In genomic region chr9:19102631-19103345, GRCh38 we compare ENCODE assay signal across 8 cellular contexts. TPM values are rescaled to one million over a fixed set of nuclear protein-coding genes. Genes with fewer than 3 reads are reported as not detected.
DNase-seq lines count a peak whose midpoint lies in the region; ATAC-seq, FAIRE-seq and TF ChIP-seq lines count a peak whose summit lies in the region.

TSS of gene HAUS6 (minus strand) at chr9:19102904. CDS start at chr9:19102651, 253 bp downstream.

- peaks cover 49% of the 10 kb centered on the region for H3K79me2 ChIP-seq in OCI-LY3 (ENCODE audit: low read length)

- no peak for TF ChIP-seq CTCF in OCI-LY3 (IDR thresholded peaks at IDR 0.05; ENCODE audit: low read depth, low read length)

- DNase-seq in DMS 273 treated with DMSO at 0.1 percent for 48 hours (lab: John Stamatoyannopoulos, UW) (peak; percentile 86), HuH-7 (ENCODE audit: low spot score) (peak; percentile 70)
- peak; percentile 86 for DNase-seq in activated CD8-positive, alpha-beta memory T cell treated with anti-CD3 and anti-CD28 coated beads, Interleukin-2, amount 50 U/mL, for 48 hours
- peak; percentile 76 to 87 for DNase-seq in stimulated activated CD8-positive, alpha-beta memory T cell treated with anti-CD3 and anti-CD28 coated beads, Interleukin-15, amount 100 ng/mL, for 4 hours (ENCODE audit: low read depth in 2 of 2)

- FAIRE-seq in endometrium (lab: Jason Lieb, UNC): peak; percentile 93

- H3K27ac ChIP-seq in OCI-LY3 (ENCODE audit: low read length) (peak within 1 kb of the TSS; percentile 66), mesodermal cell (ENCODE audit: low read depth, low read length, severe bottlenecking) (peak within 1 kb of the TSS; percentile 41)

- H3K4me3 ChIP-seq in OCI-LY3 (ENCODE audit: low read length) (peak within 1 kb of the TSS; percentile 92), mesodermal cell (ENCODE audit: extremely low read depth, insufficient read depth, low read length, poor library complexity, severe bottlenecking) (peak within 1 kb of the TSS; percentile 89)

- peaks cover 6% of the 10 kb centered on the region for H3K4me1 ChIP-seq in OCI-LY3 (ENCODE audit: low read length)
- peaks cover 5% of the 10 kb centered on the region for H3K4me1 ChIP-seq in mesodermal cell (ENCODE audit: control insufficient read depth, insufficient read depth, low read length, poor library complexity, severe bottlenecking)

- WGBS in mesodermal cell (ENCODE audit: insufficient coverage in 2 of 2), 2 experiments: 11 to 16% methylated on average over 23 to 39 of the region's 46 CpGs

- H3K4me2 ChIP-seq in OCI-LY3 (ENCODE audit: low read length): peak within 1 kb of the TSS; percentile 89

- no peaks in the 10 kb centered on the region for H3K9me3 ChIP-seq in OCI-LY3 (ENCODE audit: insufficient read depth, low read length)
- H3K9me3 ChIP-seq in mesodermal cell (ENCODE audit: control insufficient read depth, low read length): no peaks in the 10 kb centered on the region

- no peaks in the 10 kb centered on the region for H3K27me3 ChIP-seq in OCI-LY3 (ENCODE audit: low read depth, low read length)

- peak within 1 kb of the TSS; percentile 58 for H2AFZ ChIP-seq in OCI-LY3 (ENCODE audit: low read depth, low read length)

- ATAC-seq in GM21515 (IDR thresholded peaks at IDR 0.05; ENCODE audit: unreplicated experiment): peak; percentile 99

- peak within 1 kb of the TSS; percentile 80 for H3K9ac ChIP-seq in OCI-LY3 (ENCODE audit: low read length)

- H3K36me3 ChIP-seq in OCI-LY3 (replicated peaks; ENCODE audit: low read depth, low read length) (peaks cover 13% of the 10 kb centered on the region), mesodermal cell (ENCODE audit: control insufficient read depth, insufficient read depth, low read length) (peaks cover 18% of the 10 kb centered on the region)

- peaks cover 9% of the 10 kb centered on the region for H4K20me1 ChIP-seq in OCI-LY3 (ENCODE audit: insufficient read depth, low read length)

RNA-seq across cellular contexts. Expression of gene HAUS6, which starts in this region (rescaled TPM):
- 24.3 TPM for polyA plus RNA-seq in mesodermal cell (2013, experiment 1 of 2)
- 25.6 TPM for polyA plus RNA-seq in mesodermal cell (2013, experiment 2 of 2)

Comparison
In these comparisons a context has a peak if more than half of its experiments do, and no peak if none do; other contexts are left out.
1. Peak in every context shown above with its lines: DNase-seq, ATAC-seq, H3K4me3 ChIP-seq and H3K27ac ChIP-seq.